Comparison of ENCODE assay signal across 21 cellular contexts in the genomic region with DNA sequence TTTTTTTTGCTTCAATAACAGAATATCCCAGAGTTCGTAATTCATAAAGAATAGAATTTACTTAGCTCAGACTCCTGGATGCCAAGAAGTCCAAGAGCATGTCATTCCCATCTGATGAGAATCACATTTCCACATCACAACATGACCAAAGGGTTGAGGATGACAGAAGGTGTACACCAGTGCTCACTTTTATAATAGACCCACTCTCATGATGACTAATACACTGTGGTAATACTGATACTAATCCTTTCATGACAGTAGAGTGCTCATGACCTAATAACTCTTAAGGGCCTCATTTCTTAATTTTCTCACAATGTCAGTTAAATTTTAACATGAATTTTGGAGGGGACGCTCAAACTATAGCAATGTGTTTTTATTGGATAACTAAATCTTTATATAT.
DNase-seq lines count a peak whose midpoint lies in the region; ATAC-seq and TF ChIP-seq lines count a peak whose summit lies in the region.
"Had no signal": no experiment of that assay in that cellular context is flagged by ENCODE, and none has a peak within 500 bp of the region (broad histone marks: within the 10 kb centered on the region; RNA-seq: fewer than 3 reads in every experiment).

No MANE protein-coding gene starts in this region.

- H3K9me3 Mint-ChIP-seq in stimulated activated effector memory CD8-positive, alpha-beta T cell treated with anti-CD3 and anti-CD28 coated beads, Interleukin-12 subunit alpha, Interleukin-12 subunit beta, amount 100 ng/mL, for 72 hours = peaks cover 4% of the 10 kb centered on the region

- no peak for DNase-seq in activated CD4-positive, CD25-positive, alpha-beta regulatory T cell treated with anti-CD3 and anti-CD28 coated beads, Interleukin-2, amount 50 U/mL, for 72 hours
- peak; percentile 25 for DNase-seq in amniotic epithelial cell (ENCODE audit: low read depth)
- no peak for DNase-seq in stimulated activated effector memory CD8-positive, alpha-beta T cell treated with anti-CD3 and anti-CD28 coated beads, Interleukin-12 subunit alpha, Interleukin-12 subunit beta, amount 100 ng/mL, for 72 hours (ENCODE audit: low spot score in 2 of 2)
- no peak for DNase-seq in Right ventricle myocardium inferior (ENCODE audit: missing footprints)
- no peak for DNase-seq in stimulated activated CD4-positive, alpha-beta T cell treated with anti-CD3 and anti-CD28 coated beads, Interleukin-4, amount 100 ng/mL, for 1 hour
- DNase-seq in ovary = no peak
- DNase-seq: 8988T, Calu3, Kasumi-1, NCI-H1092 treated with DMSO at 0.1 percent for 48 hours, NCI-H1436, NCI-H187, NCI-H2081 treated with DMSO at 0.1 percent for 48 hours, NCI-H2171, NCI-H226, NCI-H510A, NCI-H69 had no signal

- no peaks in the 10 kb centered on the region for H3K36me3 ChIP-seq in ovary

- H3K4me3 ChIP-seq in ovary = no peak overlapping the region
- H3K4me3 ChIP-seq: K562 had no signal

- H3K4me1 Mint-ChIP-seq in stimulated activated effector memory CD8-positive, alpha-beta T cell treated with anti-CD3 and anti-CD28 coated beads, Interleukin-12 subunit alpha, Interleukin-12 subunit beta, amount 100 ng/mL, for 72 hours = peaks cover 7% of the 10 kb centered on the region

- peak; percentile 55 to 78 for ATAC-seq in activated CD4-positive, CD25-positive, alpha-beta regulatory T cell treated with anti-CD3 and anti-CD28 coated beads, Interleukin-2, amount 50 U/mL, for 24 hours
- ATAC-seq in esophagus mucosa (peak; percentile 35), Right ventricle myocardium inferior (no peak)
- ATAC-seq in stimulated activated effector memory CD8-positive, alpha-beta T cell treated with anti-CD3 and anti-CD28 coated beads, Interleukin-12 subunit alpha, Interleukin-12 subunit beta, amount 100 ng/mL, for 72 hours = peak; percentile 81
- ATAC-seq: K562, Panc1 had no signal

- TF ChIP-seq EP300 in ovary (IDR thresholded peaks at IDR 0.05) = no peak

- no peak for TF ChIP-seq POLR2A in ovary (IDR thresholded peaks at IDR 0.05)

- intact Hi-C loops in Right ventricle myocardium inferior (cut with DNase I) (no loop called here), ovary (cut with DNase I) (no loop called here)

- peaks cover 0 to 3% of the 10 kb centered on the region in 2 donors for H3K9me3 ChIP-seq in ovary

- H3K27ac ChIP-seq in ovary = no peak overlapping the region

- TF ChIP-seq CTCF in ovary (IDR thresholded peaks at IDR 0.05) = no peak

- 95 to 97% (median 97%) methylated on average over 2 of the region's 2 CpGs for WGBS in ovary, 3 donors

- no peak overlapping the region for H3K27ac Mint-ChIP-seq in stimulated activated effector memory CD8-positive, alpha-beta T cell treated with anti-CD3 and anti-CD28 coated beads, Interleukin-12 subunit alpha, Interleukin-12 subunit beta, amount 100 ng/mL, for 72 hours

- no peaks in the 10 kb centered on the region for H3K36me3 Mint-ChIP-seq in stimulated activated effector memory CD8-positive, alpha-beta T cell treated with anti-CD3 and anti-CD28 coated beads, Interleukin-12 subunit alpha, Interleukin-12 subunit beta, amount 100 ng/mL, for 72 hours

- no peak overlapping the region for H3K4me3 Mint-ChIP-seq in stimulated activated effector memory CD8-positive, alpha-beta T cell treated with anti-CD3 and anti-CD28 coated beads, Interleukin-12 subunit alpha, Interleukin-12 subunit beta, amount 100 ng/mL, for 72 hours

- H3K27me3 ChIP-seq in ovary = no peaks in the 10 kb centered on the region

- H3K4me1 ChIP-seq in ovary (ENCODE audit: insufficient read depth) = no peaks in the 10 kb centered on the region
